Comparison of ENCODE assay signal across 17 cellular contexts in the genomic region with DNA sequence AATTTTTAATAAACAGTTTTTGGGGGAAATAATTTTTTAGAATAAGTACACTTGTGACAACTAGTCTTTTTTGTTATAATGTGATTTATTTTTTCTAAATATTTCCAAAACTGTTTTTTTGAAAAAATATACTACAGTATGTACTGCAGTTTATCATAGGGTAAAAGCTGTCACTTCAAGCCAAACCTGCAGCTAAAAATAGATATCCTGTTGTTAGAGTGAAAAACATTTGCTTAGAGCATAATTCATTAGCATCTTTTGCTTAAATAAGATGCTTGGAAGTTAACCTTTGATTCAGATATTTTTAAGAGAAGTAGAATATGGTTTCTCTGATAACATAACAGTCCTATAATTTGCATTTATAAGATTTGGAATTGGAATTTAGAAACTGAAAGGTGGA. TPM values are rescaled to one million over a fixed set of nuclear protein-coding genes. Genes with fewer than 3 reads are reported as not detected.
A peak's percentile ranks its signal among the peaks of the same experiment; 100 is the strongest.
DNase-seq lines count a peak whose midpoint lies in the region; ATAC-seq and TF ChIP-seq lines count a peak whose summit lies in the region.
"Had no signal": no experiment of that assay in that cellular context is flagged by ENCODE, and none has a peak within 500 bp of the region (broad histone marks: within the 10 kb centered on the region; RNA-seq: fewer than 3 reads in every experiment).

No MANE protein-coding gene starts in this region.

- H3K36me3 ChIP-seq in HCT116 (ENCODE audit: control insufficient read depth in 1 of 2, insufficient read depth in 2 of 2, low read length in 2 of 2) (peaks cover 0 to 7% of the 10 kb centered on the region in 2 experiments; a peak in 1 of 4 replicates), osteoblast (ENCODE audit: insufficient read depth, low read length) (no peaks in the 10 kb centered on the region)
- H3K36me3 ChIP-seq: heart left ventricle, lower lobe of right lung, WERI-Rb-1 had no signal

- H3K79me2 ChIP-seq in HCT116 (ENCODE audit: insufficient read depth, low read length) (peaks cover 100% of the 10 kb centered on the region), osteoblast (ENCODE audit: insufficient read depth, low read length) (no peaks in the 10 kb centered on the region)

- H3K4me1 Mint-ChIP-seq in activated T-cell treated with anti-CD3 and anti-CD28 coated beads, Interleukin-2, amount 50 U/mL, for 72 hours (ENCODE audit: low read depth), result peaks cover 79% of the 10 kb centered on the region
- peaks cover 58% of the 10 kb centered on the region for H3K4me1 Mint-ChIP-seq in activated CD8-positive, alpha-beta T cell treated with anti-CD3 and anti-CD28 coated beads, Interleukin-2, amount 10 ng/mL, durations not matched to agents 7 days and 5 days (ENCODE audit: low read depth)
- H3K4me1 Mint-ChIP-seq in natural killer cell treated with Interleukin-12 subunit alpha and Interleukin-12 subunit beta and Interleukin-15 and Interleukin-18, amount 100 ng/mL, for 72 hours (ENCODE audit: low read depth in 2 of 2), result peaks cover 68 to 80% of the 10 kb centered on the region in 2 donors

- TF ChIP-seq CTCF in HCT116 (IDR thresholded peaks at IDR 0.05 in 2 of 3, conservative IDR thresholded peaks at IDR 0.05 in 1 of 3; ENCODE audit: borderline replicate concordance in 1 of 3, insufficient read depth in 1 of 3, low read depth in 2 of 3, low read length in 2 of 3) (no peak), osteoblast (IDR thresholded peaks at IDR 0.05; ENCODE audit: extremely low read depth, low read depth, low read length) (no peak)

- H3K27ac Mint-ChIP-seq in activated T-cell treated with anti-CD3 and anti-CD28 coated beads, Interleukin-2, amount 50 U/mL, for 72 hours, result no peak overlapping the region
- H3K27ac Mint-ChIP-seq in activated CD8-positive, alpha-beta T cell treated with anti-CD3 and anti-CD28 coated beads, Interleukin-2, amount 10 ng/mL, durations not matched to agents 7 days and 5 days, result peak overlapping the region; percentile 64
- H3K27ac Mint-ChIP-seq in natural killer cell treated with Interleukin-12 subunit alpha and Interleukin-12 subunit beta and Interleukin-15 and Interleukin-18, amount 100 ng/mL, for 72 hours, result peak overlapping the region; percentile 79 to 84

- POLR2A ChIA-PET in HCT116 (lab: Charles Lee), result no interaction called here
- POLR2A ChIA-PET in activated CD8-positive, alpha-beta T cell treated with anti-CD3 and anti-CD28 coated beads, Interleukin-2, amount 10 ng/mL, durations not matched to agents 7 days and 5 days (lab: Charles Lee), result no interaction called here

- peak overlapping the region; percentile 32 for H3K9ac ChIP-seq in HCT116 (ENCODE audit: low read length)

- no TSS peak for BruUV-seq in HCT116 (replicated peaks; lab: Mats Ljungman, UMichigan)

- H2AFZ ChIP-seq in HCT116 (ENCODE audit: low read depth, low read length, poor library complexity, severe bottlenecking), result no peak overlapping the region
- H2AFZ ChIP-seq in osteoblast (ENCODE audit: low read length), result no peak overlapping the region

- RAD21 ChIA-PET in HCT116 (lab: Charles Lee; ENCODE audit: low non-redundant PET in 1 of 2, low total read pairs in 2 of 2, uncharacterized antibody in 2 of 2, unreplicated experiment in 2 of 2), result no interaction called here

- H3K27me3 Mint-ChIP-seq in activated T-cell treated with anti-CD3 and anti-CD28 coated beads, Interleukin-2, amount 50 U/mL, for 72 hours (ENCODE audit: low read depth), result no peaks in the 10 kb centered on the region
- H3K27me3 Mint-ChIP-seq in activated CD8-positive, alpha-beta T cell treated with anti-CD3 and anti-CD28 coated beads, Interleukin-2, amount 10 ng/mL, durations not matched to agents 7 days and 5 days (ENCODE audit: low read depth), result no peaks in the 10 kb centered on the region
- no peaks in the 10 kb centered on the region for H3K27me3 Mint-ChIP-seq in natural killer cell treated with Interleukin-12 subunit alpha and Interleukin-12 subunit beta and Interleukin-15 and Interleukin-18, amount 100 ng/mL, for 72 hours

- no peaks in the 10 kb centered on the region for H4K20me1 ChIP-seq in HCT116 (ENCODE audit: insufficient read depth)
- no peaks in the 10 kb centered on the region for H4K20me1 ChIP-seq in osteoblast (ENCODE audit: insufficient read depth, low read length)

- H3K27me3 ChIP-seq in HCT116 (ENCODE audit: insufficient read depth, low read length), result no peaks in the 10 kb centered on the region
- no peaks in the 10 kb centered on the region for H3K27me3 ChIP-seq in osteoblast (ENCODE audit: insufficient read depth, low read length)
- H3K27me3 ChIP-seq: heart left ventricle had no signal

- peaks cover 94 to 98% of the 10 kb centered on the region in 2 experiments for H3K4me1 ChIP-seq in HCT116 (ENCODE audit: control insufficient read depth in 1 of 2, insufficient read depth in 2 of 2, low read length in 2 of 2)
- H3K4me1 ChIP-seq in osteoblast (ENCODE audit: insufficient read depth, low read length), result no peaks in the 10 kb centered on the region
- H3K4me1 ChIP-seq: lower lobe of right lung had no signal

- TF ChIP-seq POLR2A in HCT116 (IDR thresholded peaks at IDR 0.05; ENCODE audit: borderline replicate concordance, extremely low read depth, insufficient read depth, insufficient read length), result no peak

- no peaks in the 10 kb centered on the region for H3K36me3 Mint-ChIP-seq in activated T-cell treated with anti-CD3 and anti-CD28 coated beads, Interleukin-2, amount 50 U/mL, for 72 hours (ENCODE audit: insufficient read depth in 2 of 2)
- H3K36me3 Mint-ChIP-seq in activated CD8-positive, alpha-beta T cell treated with anti-CD3 and anti-CD28 coated beads, Interleukin-2, amount 10 ng/mL, durations not matched to agents 7 days and 5 days (ENCODE audit: low read depth), result peaks cover 27% of the 10 kb centered on the region
- peaks cover 4% of the 10 kb centered on the region for H3K36me3 Mint-ChIP-seq in natural killer cell treated with Interleukin-12 subunit alpha and Interleukin-12 subunit beta and Interleukin-15 and Interleukin-18, amount 100 ng/mL, for 72 hours

- H3K9me3 ChIP-seq in HCT116 (ENCODE audit: control insufficient read depth in 1 of 2, insufficient read depth in 1 of 2, low read depth in 1 of 2, low read length in 2 of 2) (no peaks in the 10 kb centered on the region), osteoblast (ENCODE audit: low read depth, low read length) (no peaks in the 10 kb centered on the region)
- H3K9me3 ChIP-seq: lower lobe of right lung had no signal

- TF ChIP-seq RAD21 in HCT116 (IDR thresholded peaks at IDR 0.05; ENCODE audit: low read depth), result no peak

- no peak for ATAC-seq in activated T-cell treated with anti-CD3 and anti-CD28 coated beads, Interleukin-2, amount 50 U/mL, for 72 hours (replicated peaks in 1 of 2)
- ATAC-seq in HCT116, result no peak
- no peak for ATAC-seq in activated CD8-positive, alpha-beta T cell treated with anti-CD3 and anti-CD28 coated beads, Interleukin-2, amount 10 ng/mL, durations not matched to agents 7 days and 5 days
- ATAC-seq in natural killer cell treated with Interleukin-12 subunit alpha and Interleukin-12 subunit beta and Interleukin-15 and Interleukin-18, amount 100 ng/mL, for 72 hours, result no peak
- ATAC-seq: heart left ventricle, lower lobe of right lung had no signal

- no peak for DNase-seq in activated T-cell treated with anti-CD3 and anti-CD28 coated beads, Interleukin-2, amount 50 U/mL, for 72 hours
- DNase-seq in activated T-cell treated with anti-CD3 and anti-CD28 coated beads for 4 hours (no peak), HCT116 (ENCODE audit: low read depth, low spot score) (no peak), osteoblast (ENCODE audit: insufficient read length, low spot score, missing footprints) (no peak), HuH-7 (ENCODE audit: low spot score) (no peak)
- no peak for DNase-seq in activated CD8-positive, alpha-beta T cell treated with anti-CD3 and anti-CD28 coated beads, Interleukin-2, amount 10 ng/mL, durations not matched to agents 7 days and 5 days
- DNase-seq in natural killer cell treated with Interleukin-12 subunit alpha and Interleukin-12 subunit beta and Interleukin-15 and Interleukin-18, amount 100 ng/mL, for 72 hours (ENCODE audit: low spot score), result no peak
- DNase-seq: activated naive CD4-positive, alpha-beta T cell treated with Interleukin-2 at 50 U/mL for 16 hours; effector CD8-positive, alpha-beta T cell; heart left ventricle; lower lobe of right lung; MV-4-11; NCI-H82; RPMI8226; SW 1271; trophoblast cell; WERI-Rb-1 had no signal

- H3K4me3 Mint-ChIP-seq in activated T-cell treated with anti-CD3 and anti-CD28 coated beads, Interleukin-2, amount 50 U/mL, for 72 hours, result peak overlapping the region; percentile 35 to 58
- peak overlapping the region; percentile 46 for H3K4me3 Mint-ChIP-seq in activated CD8-positive, alpha-beta T cell treated with anti-CD3 and anti-CD28 coated beads, Interleukin-2, amount 10 ng/mL, durations not matched to agents 7 days and 5 days
- peak overlapping the region; percentile 59 for H3K4me3 Mint-ChIP-seq in natural killer cell treated with Interleukin-12 subunit alpha and Interleukin-12 subunit beta and Interleukin-15 and Interleukin-18, amount 100 ng/mL, for 72 hours

- H3K4me2 ChIP-seq in HCT116 (ENCODE audit: low read length), result peak overlapping the region; percentile 36; the same call in 1 of the 2 replicates
- H3K4me2 ChIP-seq in osteoblast (ENCODE audit: insufficient read depth, low read length), result no peak overlapping the region

- H3K27ac ChIP-seq in HCT116 (ENCODE audit: low read depth, low read length) (peak overlapping the region; percentile 99; the same call in 1 of the 2 replicates), osteoblast (ENCODE audit: low read depth, low read length) (no peak overlapping the region)
- H3K27ac ChIP-seq: heart left ventricle, lower lobe of right lung, WERI-Rb-1 had no signal

- CTCF ChIA-PET in HCT116 (lab: Charles Lee), result no interaction called here
- CTCF ChIA-PET in activated CD8-positive, alpha-beta T cell treated with anti-CD3 and anti-CD28 coated beads, Interleukin-2, amount 10 ng/mL, durations not matched to agents 7 days and 5 days (lab: Charles Lee), result interaction anchor here (0.6 to 1.1 kb wide), 3 partner anchors 16 to 945 kb away, joined by 3 read pairs; partner anchors contain the start of gene PRKACB

- H3K4me3 ChIP-seq in HCT116 (replicated peaks in 1 of 2; ENCODE audit: low read depth in 1 of 2, low read length in 2 of 2), result no peak overlapping the region
- no peak overlapping the region for H3K4me3 ChIP-seq in osteoblast (ENCODE audit: insufficient read depth, low read length)
- H3K4me3 ChIP-seq: lower lobe of right lung had no signal

- intact Hi-C loops in HCT116 (cut with micrococcal nuclease), result no loop called here

- no peaks in the 10 kb centered on the region for H3K9me2 ChIP-seq in HCT116 (ENCODE audit: insufficient read depth)

- H3K9me3 Mint-ChIP-seq in activated T-cell treated with anti-CD3 and anti-CD28 coated beads, Interleukin-2, amount 50 U/mL, for 72 hours, result no peaks in the 10 kb centered on the region
- H3K9me3 Mint-ChIP-seq in activated CD8-positive, alpha-beta T cell treated with anti-CD3 and anti-CD28 coated beads, Interleukin-2, amount 10 ng/mL, durations not matched to agents 7 days and 5 days (ENCODE audit: insufficient read depth), result peaks cover 4% of the 10 kb centered on the region
- no peaks in the 10 kb centered on the region for H3K9me3 Mint-ChIP-seq in natural killer cell treated with Interleukin-12 subunit alpha and Interleukin-12 subunit beta and Interleukin-15 and Interleukin-18, amount 100 ng/mL, for 72 hours

RNA-seq across cellular contexts. Expression of gene PRKACB, which starts 21.5 kb away (rescaled TPM):
- 10 to 100 TPM; 35.0 to 42.4 TPM for total RNA-seq in activated T-cell treated with anti-CD3 and anti-CD28 coated beads, Interleukin-2, amount 50 U/mL, for 72 hours
- 135 TPM for total RNA-seq in HCT116 (2021; ENCODE audit: unreplicated experiment)
- 16.6 and 32.8 TPM in 2 replicates for polyA plus RNA-seq in HCT116 (2012)
- 10 to 100 TPM; 85.2 to 96.3 TPM for total RNA-seq in activated CD8-positive, alpha-beta T cell treated with anti-CD3 and anti-CD28 coated beads, Interleukin-2, amount 10 ng/mL, durations not matched to agents 7 days and 5 days
- 10 to 100 TPM; 46.6 to 65.9 TPM for total RNA-seq in natural killer cell treated with Interleukin-12 subunit alpha and Interleukin-12 subunit beta and Interleukin-15 and Interleukin-18, amount 100 ng/mL, for 72 hours
- total RNA-seq in osteoblast, result 22.1 and 25.6 TPM in 2 replicates
